In genomic region chr1:59151387-59151761, GRCh38 we compare ENCODE assay signal across 1 cellular context.
TF ChIP-seq lines count a peak whose summit lies in the region.

No MANE protein-coding gene starts in this region.

TF ChIP-seq in neural cell, 6 proteins besides CTCF, POLR2A, EP300 and RAD21:
- no peak for TF ChIP-seq REST (IDR thresholded peaks at IDR 0.05; ENCODE audit: borderline replicate concordance)
- TF ChIP-seq MXI1 (conservative IDR thresholded peaks at IDR 0.05; ENCODE audit: poor library complexity, severe bottlenecking) = no peak
- TF ChIP-seq TAF1 (IDR thresholded peaks at IDR 0.05; ENCODE audit: low read depth) = no peak
- TF ChIP-seq POLR2AphosphoS5 (IDR thresholded peaks at IDR 0.05) = no peak
- no peak for TF ChIP-seq EZH2 (IDR thresholded peaks at IDR 0.05; ENCODE audit: borderline replicate concordance, insufficient read depth, low read length, poor library complexity, severe bottlenecking)
- TF ChIP-seq SMC3 (conservative IDR thresholded peaks at IDR 0.05; ENCODE audit: poor library complexity) = no peak
